In genomic region chr4:121096629-121097028, GRCh38 we compare ENCODE assay signal across 7 cellular contexts. TPM values are rescaled to one million over a fixed set of nuclear protein-coding genes. Genes with fewer than 3 reads are reported as not detected.
DNase-seq lines count a peak whose midpoint lies in the region; ATAC-seq and TF ChIP-seq lines count a peak whose summit lies in the region.

No MANE protein-coding gene starts in this region.

- TF ChIP-seq CTCF in GM12873 (IDR thresholded peaks at IDR 0.05; ENCODE audit: insufficient read depth, low read depth, low read length, missing control alignments) (peak; percentile 29), dorsolateral prefrontal cortex (IDR thresholded peaks at IDR 0.05 in 54 of 56, conservative IDR thresholded peaks at IDR 0.05 in 2 of 56; ENCODE audit: low read depth in 1 of 56, partially characterized antibody in 56 of 56) (peak; percentile 40 to 88 (median 68)), ovary (IDR thresholded peaks at IDR 0.05) (peak; percentile 24 to 33 (median 31))

- DNase-seq in NCI-H82 (lab: John Stamatoyannopoulos, UW), result peak; percentile 8
- no peak for DNase-seq in dorsolateral prefrontal cortex
- DNase-seq in ovary, result no peak
- DNase-seq in activated CD4-positive, alpha-beta T cell treated with anti-CD3 and anti-CD28 coated beads, Interleukin-2, amount 50 U/mL, for 4 hours, result no peak
- DNase-seq in NK-92 (lab: John Stamatoyannopoulos, UW; ENCODE audit: unreplicated experiment), result no peak

- no peak for ATAC-seq in HG03378 (IDR thresholded peaks at IDR 0.05; ENCODE audit: unreplicated experiment)

- no peaks in the 10 kb centered on the region for H3K36me3 ChIP-seq in ovary

- no peak for TF ChIP-seq POLR2A in ovary (IDR thresholded peaks at IDR 0.05)

- no peak overlapping the region for H3K27ac ChIP-seq in dorsolateral prefrontal cortex
- H3K27ac ChIP-seq in ovary, result no peak overlapping the region

- H3K4me3 ChIP-seq in dorsolateral prefrontal cortex (no peak overlapping the region), ovary (no peak overlapping the region)

- H3K9me3 ChIP-seq in ovary, result no peaks in the 10 kb centered on the region

- intact Hi-C loops in dorsolateral prefrontal cortex (cut with DNase I) (loop anchor here (5.0 to 10.0 kb wide), 3 partner anchors 372 to 939 kb away; no protein-coding TSS in a partner anchor), ovary (cut with DNase I) (loop anchor here in 2 of 4 donors (5.0 to 10.0 kb wide), 2 partner anchors 382 to 939 kb away; no protein-coding TSS in a partner anchor)

- H3K27me3 ChIP-seq in dorsolateral prefrontal cortex, result no peaks in the 10 kb centered on the region
- no peaks in the 10 kb centered on the region for H3K27me3 ChIP-seq in ovary

- no peak for TF ChIP-seq EP300 in ovary (IDR thresholded peaks at IDR 0.05)

- H3K4me1 ChIP-seq in ovary (ENCODE audit: insufficient read depth), result no peaks in the 10 kb centered on the region

- WGBS in ovary, 3 donors, result 2 to 11% (median 5%) methylated on average over 2 of the region's 2 CpGs

RNA-seq across cellular contexts. Expression of gene NDNF, which starts 24.3 kb away (rescaled TPM):
- 1 to 10 TPM in 102 of 120 experiments, under 1 TPM in 17, not detected in 1; 0.31 to 6.7 (median 2.1) TPM for total RNA-seq in dorsolateral prefrontal cortex
- 10 to 100 TPM; 20.6 to 68.0 (median 46.6) TPM for total RNA-seq in ovary
- 10 to 100 TPM; 32.6 to 44.6 TPM for polyA plus RNA-seq in ovary
